In genomic region chr6:7328159-7328713, GRCh38 we compare ENCODE assay signal across 28 cellular contexts. TPM values are rescaled to one million over a fixed set of nuclear protein-coding genes. Genes with fewer than 3 reads are reported as not detected.
A peak's percentile ranks its signal among the peaks of the same experiment; 100 is the strongest.
DNase-seq lines count a peak whose midpoint lies in the region; ATAC-seq, FAIRE-seq and TF ChIP-seq lines count a peak whose summit lies in the region.
"Had no signal": no experiment of that assay in that cellular context is flagged by ENCODE, and none has a peak within 500 bp of the region (broad histone marks: within the 10 kb centered on the region; RNA-seq: fewer than 3 reads in every experiment).

No MANE protein-coding gene starts in this region.

- no peaks in the 10 kb centered on the region for H3K36me3 ChIP-seq in neutrophil
- H3K36me3 ChIP-seq: adrenal gland, BLaER1, heart left ventricle, prostate gland, right lobe of liver, SJSA1, tibial nerve had no signal

- H3K9me3 ChIP-seq in neutrophil = no peaks in the 10 kb centered on the region
- H3K9me3 ChIP-seq: adrenal gland, BLaER1, heart left ventricle, prostate gland, right lobe of liver, SJSA1, tibial nerve had no signal

- peak; percentile 59 for ATAC-seq in HG02870 (IDR thresholded peaks at IDR 0.05; ENCODE audit: unreplicated experiment)
- ATAC-seq: esophagus mucosa, right lobe of liver had no signal

- intact Hi-C loops in posterior vena cava (cut with DNase I) = no loop called here

- H3K27ac ChIP-seq in neutrophil = peak overlapping the region; percentile 44
- H3K27ac ChIP-seq: adrenal gland, BLaER1, GM23248, heart left ventricle, prostate gland, right lobe of liver, SJSA1, tibial nerve had no signal

- DNase-seq in GM12891 (ENCODE audit: insufficient read length, low spot score) (no peak), OCI-M1 (lab: John Stamatoyannopoulos, UW) (peak; percentile 34), posterior vena cava (ENCODE audit: low spot score) (no peak), GM10266 (ENCODE audit: extremely low spot score) (no peak), SIG-M5 (lab: John Stamatoyannopoulos, UW) (no peak)
- DNase-seq: activated CD4-positive, alpha-beta T cell treated with anti-CD3 and anti-CD28 coated beads, Interleukin-2, amount 50 U/mL, for 48 hours; activated CD4-positive, CD25-positive, alpha-beta regulatory T cell; activated naive CD4-positive, alpha-beta T cell treated with anti-CD3 and anti-CD28 coated beads, Interleukin-2, amount 10 ng/mL, durations not matched to agents 7 days and 5 days; adrenal gland; COR-L47; DMS53; foreskin fibroblast; GM23248; heart left ventricle; NCI-H1417; NCI-H2029; NCI-H526 treated with DMSO at 0.1 percent for 48 hours; right lobe of liver; stimulated activated CD8-positive, alpha-beta memory T cell treated with anti-CD3 and anti-CD28 coated beads, Interleukin-4, amount 100 ng/mL, for 48 hours had no signal

- H3K4me1 ChIP-seq in neutrophil (ENCODE audit: control insufficient read depth in 1 of 2, insufficient read depth in 1 of 2, low read depth in 1 of 2, low read length in 1 of 2) = peaks cover 28 to 30% of the 10 kb centered on the region in 2 experiments
- H3K4me1 ChIP-seq: adrenal gland, BLaER1, prostate gland, right lobe of liver, SJSA1, tibial nerve had no signal

- H3K27me3 ChIP-seq in neutrophil = no peaks in the 10 kb centered on the region
- H3K27me3 ChIP-seq: adrenal gland, BLaER1, right lobe of liver, tibial nerve had no signal

- FAIRE-seq in GM12891 (lab: Jason Lieb, UNC) = no peak
- FAIRE-seq: G401.6, keratinocyte had no signal

- no peak overlapping the region for H3K4me3 ChIP-seq in neutrophil (ENCODE audit: low read depth in 1 of 2, low read length in 1 of 2)
- H3K4me3 ChIP-seq: adrenal gland, BLaER1, GM23248, heart left ventricle, prostate gland, right lobe of liver, SJSA1, tibial nerve had no signal

- TF ChIP-seq POLR2A in GM12891 (IDR thresholded peaks at IDR 0.05; ENCODE audit: low read depth, low read length) = no peak

- TF ChIP-seq CTCF in neutrophil (IDR thresholded peaks at IDR 0.05) (no peak), GM10266 (IDR thresholded peaks at IDR 0.05; ENCODE audit: control insufficient read depth, insufficient read depth, low read depth, missing control alignments) (no peak)

TF ChIP-seq in GM12891, 5 proteins besides CTCF, POLR2A, EP300 and RAD21:
- TF ChIP-seq SPI1 (IDR thresholded peaks at IDR 0.05; ENCODE audit: low read depth, low read length) = 0 out of 2 replicates have a peak, but pooled peaks have one; percentile 38
- no peak for TF ChIP-seq POU2F2 (IDR thresholded peaks at IDR 0.05; ENCODE audit: low read depth, low read length)

RNA-seq across cellular contexts. Expression of gene SSR1, which starts 15.2 kb away (rescaled TPM):
- polyA plus RNA-seq in GM12891 (2012; ENCODE audit: low read depth, missing spikeins) = 89.3 TPM
- 100 to 1,000 TPM; 124 to 133 TPM for total RNA-seq in posterior vena cava
